In the genomic region with DNA sequence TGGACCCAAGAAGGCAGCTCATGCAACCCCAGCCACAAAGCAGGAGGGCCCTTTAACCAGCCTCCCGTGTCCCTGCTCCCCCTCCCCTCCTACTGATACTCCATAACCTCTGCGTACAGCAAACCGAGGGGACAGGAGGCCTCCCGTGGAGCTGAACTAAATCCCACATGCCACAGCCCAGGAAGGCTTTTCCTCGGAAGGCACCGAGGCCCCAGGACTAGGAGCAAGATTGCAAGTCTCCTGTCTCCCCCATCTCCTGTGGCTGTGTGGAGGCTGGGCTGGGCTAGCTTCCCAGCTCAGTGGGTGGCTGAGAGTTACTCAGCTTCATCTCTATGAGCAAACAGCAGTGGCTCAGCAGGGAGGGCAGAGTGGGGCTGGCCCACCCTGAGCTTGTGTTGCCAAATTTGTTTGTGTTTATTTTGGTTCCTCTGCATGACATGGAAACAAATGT, we compare ENCODE assay signal across 11 cellular contexts.
DNase-seq lines count a peak whose midpoint lies in the region; ATAC-seq and TF ChIP-seq lines count a peak whose summit lies in the region.
"Had no signal": no experiment of that assay in that cellular context is flagged by ENCODE, and none has a peak within 500 bp of the region (broad histone marks: within the 10 kb centered on the region; RNA-seq: fewer than 3 reads in every experiment).

No MANE protein-coding gene starts in this region.

- ATAC-seq in GM18861 (IDR thresholded peaks at IDR 0.05; ENCODE audit: unreplicated experiment) = no peak

- H3K4me1 ChIP-seq in HEK293 (ENCODE audit: control insufficient read depth, insufficient read depth, low read length) (no peaks in the 10 kb centered on the region), transverse colon (no peaks in the 10 kb centered on the region)
- H3K4me1 ChIP-seq: thyroid gland had no signal

- H3K27ac ChIP-seq in HEK293 (ENCODE audit: extremely low read depth, low read depth, low read length) (no peak overlapping the region), transverse colon (no peak overlapping the region)
- H3K27ac ChIP-seq: thyroid gland had no signal

- CTCF ChIA-PET in HEK293 (lab: Yijun Ruan, JAX) = no interaction called here

- intact Hi-C loops in transverse colon (cut with DNase I; ENCODE audit: low total_unique reads) = no loop called here

- POLR2A ChIA-PET in HEK293 (lab: Yijun Ruan, JAX) = no interaction called here

- TF ChIP-seq EP300 in transverse colon (IDR thresholded peaks at IDR 0.05; ENCODE audit: low read depth) = no peak

- H3K36me3 ChIP-seq in HEK293 (ENCODE audit: control insufficient read depth in 2 of 2, insufficient read depth in 1 of 2, low read length in 2 of 2) = no peaks in the 10 kb centered on the region
- no peaks in the 10 kb centered on the region for H3K36me3 ChIP-seq in transverse colon
- H3K36me3 ChIP-seq: thyroid gland had no signal

- H3K4me3 ChIP-seq in HEK293 (ENCODE audit: low read depth, low read length) (no peak overlapping the region), astrocyte of the spinal cord (ENCODE audit: low read depth, low read length) (no peak overlapping the region), transverse colon (no peak overlapping the region)
- H3K4me3 ChIP-seq: thyroid gland had no signal

- in situ Hi-C loops in astrocyte of the spinal cord (cut with HindIII; ENCODE audit: low sequenced_read_pairs) (no loop called here), transverse colon (cut with MboI; ENCODE audit: low pct_ligation_motif_present in 1 of 4, low pct_unique_long_range_greater_than_20kb in 1 of 4, low sequenced_read_pairs in 3 of 4) (no loop called here)

- TF ChIP-seq CTCF in HEK293 (tag by site-specific recombination; IDR thresholded peaks at IDR 0.05) (no peak), astrocyte of the spinal cord (IDR thresholded peaks at IDR 0.05; ENCODE audit: low read depth, low read length) (no peak), transverse colon (IDR thresholded peaks at IDR 0.05) (no peak)

- no peak for TF ChIP-seq POLR2A in transverse colon (IDR thresholded peaks at IDR 0.05)

- no peaks in the 10 kb centered on the region for H3K27me3 ChIP-seq in transverse colon
- H3K27me3 ChIP-seq: thyroid gland had no signal

- DNase-seq in AG08396 (ENCODE audit: low spot score) (peak; percentile 38), astrocyte of the spinal cord (ENCODE audit: low read depth, low spot score) (peak; percentile 85), middle frontal gyrus (ENCODE audit: extremely low spot score, low spot score) (peak; percentile 28), transverse colon (no peak), HPDE6-E6E7 (ENCODE audit: extremely low spot score) (no peak)
- DNase-seq in effector CD8-positive, alpha-beta T cell (lab: John Stamatoyannopoulos, UW) = no peak
- DNase-seq: activated T-cell treated with anti-CD3 and anti-CD28 coated beads, Interleukin-2, amount 50 U/mL, for 1 hour; NCI-H1105 treated with DMSO at 0.1 percent for 48 hours; thyroid gland had no signal

- H3K9me3 ChIP-seq in HEK293 (ENCODE audit: control insufficient read depth, insufficient read depth, low read depth, low read length) (no peaks in the 10 kb centered on the region), transverse colon (no peaks in the 10 kb centered on the region)
- H3K9me3 ChIP-seq: thyroid gland had no signal

- WGBS in transverse colon (ENCODE audit: low coverage in 1 of 2), 2 donors = 54 to 80% methylated on average over 2 to 6 of the region's 6 CpGs

TF ChIP-seq in HEK293, 187 proteins besides CTCF, POLR2A, EP300 and RAD21 (continues in another document):
- TF ChIP-seq ZNF138 (tag by site-specific recombination; IDR thresholded peaks at IDR 0.05; ENCODE audit: borderline replicate concordance) (no peak), WT1 (tag by site-specific recombination; IDR thresholded peaks at IDR 0.05) (no peak), FEZF1 (tag by site-specific recombination; IDR thresholded peaks at IDR 0.05) (no peak), ZNF529 (tag by site-specific recombination; IDR thresholded peaks at IDR 0.05; ENCODE audit: insufficient replicate concordance) (no peak), ZNF830 (tag by site-specific recombination; IDR thresholded peaks at IDR 0.05; ENCODE audit: low read depth) (no peak), ZNF423 (tag by site-specific recombination; IDR thresholded peaks at IDR 0.05) (0 out of 2 replicates have a peak, but pooled peaks have one; percentile 44), MEIS1 (CRISPR knock-in tag; IDR thresholded peaks at IDR 0.05; ENCODE audit: borderline replicate concordance) (no peak), ZNF223 (tag by site-specific recombination; IDR thresholded peaks at IDR 0.05) (no peak), ZSCAN23 (tag by site-specific recombination; IDR thresholded peaks at IDR 0.05) (no peak), ZIC2 (tag by site-specific recombination; IDR thresholded peaks at IDR 0.05) (peak; percentile 100), ZNF747 (tag by site-specific recombination; IDR thresholded peaks at IDR 0.05) (no peak), TCF7L2 (IDR thresholded peaks at IDR 0.05; ENCODE audit: borderline replicate concordance, low read depth, low read length) (no peak), ZFHX2 (tag by site-specific recombination; conservative IDR thresholded peaks at IDR 0.05) (peak; percentile 55), GLIS1 (tag by site-specific recombination; IDR thresholded peaks at IDR 0.05) (peak; percentile 94), ZNF394 (tag by site-specific recombination; IDR thresholded peaks at IDR 0.05; ENCODE audit: borderline replicate concordance) (no peak), KLF1 (tag by site-specific recombination; IDR thresholded peaks at IDR 0.05) (no peak), EGR2 (tag by site-specific recombination; IDR thresholded peaks at IDR 0.05; ENCODE audit: low read depth) (peak; percentile 51)
- TF ChIP-seq, protein P1, sequence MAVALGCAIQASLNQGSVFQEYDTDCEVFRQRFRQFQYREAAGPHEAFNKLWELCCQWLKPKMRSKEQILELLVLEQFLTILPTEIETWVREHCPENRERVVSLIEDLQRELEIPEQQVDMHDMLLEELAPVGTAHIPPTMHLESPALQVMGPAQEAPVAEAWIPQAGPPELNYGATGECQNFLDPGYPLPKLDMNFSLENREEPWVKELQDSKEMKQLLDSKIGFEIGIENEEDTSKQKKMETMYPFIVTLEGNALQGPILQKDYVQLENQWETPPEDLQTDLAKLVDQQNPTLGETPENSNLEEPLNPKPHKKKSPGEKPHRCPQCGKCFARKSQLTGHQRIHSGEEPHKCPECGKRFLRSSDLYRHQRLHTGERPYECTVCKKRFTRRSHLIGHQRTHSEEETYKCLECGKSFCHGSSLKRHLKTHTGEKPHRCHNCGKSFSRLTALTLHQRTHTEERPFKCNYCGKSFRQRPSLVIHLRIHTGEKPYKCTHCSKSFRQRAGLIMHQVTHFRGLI (tag by site-specific recombination; IDR thresholded peaks at IDR 0.05) = no peak
- TF ChIP-seq, protein P2, sequence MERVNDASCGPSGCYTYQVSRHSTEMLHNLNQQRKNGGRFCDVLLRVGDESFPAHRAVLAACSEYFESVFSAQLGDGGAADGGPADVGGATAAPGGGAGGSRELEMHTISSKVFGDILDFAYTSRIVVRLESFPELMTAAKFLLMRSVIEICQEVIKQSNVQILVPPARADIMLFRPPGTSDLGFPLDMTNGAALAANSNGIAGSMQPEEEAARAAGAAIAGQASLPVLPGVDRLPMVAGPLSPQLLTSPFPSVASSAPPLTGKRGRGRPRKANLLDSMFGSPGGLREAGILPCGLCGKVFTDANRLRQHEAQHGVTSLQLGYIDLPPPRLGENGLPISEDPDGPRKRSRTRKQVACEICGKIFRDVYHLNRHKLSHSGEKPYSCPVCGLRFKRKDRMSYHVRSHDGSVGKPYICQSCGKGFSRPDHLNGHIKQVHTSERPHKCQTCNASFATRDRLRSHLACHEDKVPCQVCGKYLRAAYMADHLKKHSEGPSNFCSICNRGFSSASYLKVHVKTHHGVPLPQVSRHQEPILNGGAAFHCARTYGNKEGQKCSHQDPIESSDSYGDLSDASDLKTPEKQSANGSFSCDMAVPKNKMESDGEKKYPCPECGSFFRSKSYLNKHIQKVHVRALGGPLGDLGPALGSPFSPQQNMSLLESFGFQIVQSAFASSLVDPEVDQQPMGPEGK (tag by site-specific recombination; IDR thresholded peaks at IDR 0.05) = peak; percentile 36; the same call in 1 of the 2 replicates
- TF ChIP-seq, protein P3, sequence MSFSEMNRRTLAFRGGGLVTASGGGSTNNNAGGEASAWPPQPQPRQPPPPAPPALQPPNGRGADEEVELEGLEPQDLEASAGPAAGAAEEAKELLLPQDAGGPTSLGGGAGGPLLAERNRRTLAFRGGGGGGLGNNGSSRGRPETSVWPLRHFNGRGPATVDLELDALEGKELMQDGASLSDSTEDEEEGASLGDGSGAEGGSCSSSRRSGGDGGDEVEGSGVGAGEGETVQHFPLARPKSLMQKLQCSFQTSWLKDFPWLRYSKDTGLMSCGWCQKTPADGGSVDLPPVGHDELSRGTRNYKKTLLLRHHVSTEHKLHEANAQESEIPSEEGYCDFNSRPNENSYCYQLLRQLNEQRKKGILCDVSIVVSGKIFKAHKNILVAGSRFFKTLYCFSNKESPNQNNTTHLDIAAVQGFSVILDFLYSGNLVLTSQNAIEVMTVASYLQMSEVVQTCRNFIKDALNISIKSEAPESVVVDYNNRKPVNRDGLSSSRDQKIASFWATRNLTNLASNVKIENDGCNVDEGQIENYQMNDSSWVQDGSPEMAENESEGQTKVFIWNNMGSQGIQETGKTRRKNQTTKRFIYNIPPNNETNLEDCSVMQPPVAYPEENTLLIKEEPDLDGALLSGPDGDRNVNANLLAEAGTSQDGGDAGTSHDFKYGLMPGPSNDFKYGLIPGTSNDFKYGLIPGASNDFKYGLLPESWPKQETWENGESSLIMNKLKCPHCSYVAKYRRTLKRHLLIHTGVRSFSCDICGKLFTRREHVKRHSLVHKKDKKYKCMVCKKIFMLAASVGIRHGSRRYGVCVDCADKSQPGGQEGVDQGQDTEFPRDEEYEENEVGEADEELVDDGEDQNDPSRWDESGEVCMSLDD (tag by site-specific recombination; IDR thresholded peaks at IDR 0.05) = no peak
- TF ChIP-seq, protein P4, sequence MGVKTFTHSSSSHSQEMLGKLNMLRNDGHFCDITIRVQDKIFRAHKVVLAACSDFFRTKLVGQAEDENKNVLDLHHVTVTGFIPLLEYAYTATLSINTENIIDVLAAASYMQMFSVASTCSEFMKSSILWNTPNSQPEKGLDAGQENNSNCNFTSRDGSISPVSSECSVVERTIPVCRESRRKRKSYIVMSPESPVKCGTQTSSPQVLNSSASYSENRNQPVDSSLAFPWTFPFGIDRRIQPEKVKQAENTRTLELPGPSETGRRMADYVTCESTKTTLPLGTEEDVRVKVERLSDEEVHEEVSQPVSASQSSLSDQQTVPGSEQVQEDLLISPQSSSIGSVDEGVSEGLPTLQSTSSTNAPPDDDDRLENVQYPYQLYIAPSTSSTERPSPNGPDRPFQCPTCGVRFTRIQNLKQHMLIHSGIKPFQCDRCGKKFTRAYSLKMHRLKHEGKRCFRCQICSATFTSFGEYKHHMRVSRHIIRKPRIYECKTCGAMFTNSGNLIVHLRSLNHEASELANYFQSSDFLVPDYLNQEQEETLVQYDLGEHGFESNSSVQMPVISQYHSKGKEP (tag by site-specific recombination; IDR thresholded peaks at IDR 0.05) = no peak

Comparison
In these comparisons a context has a peak if more than half of its experiments do, and no peak if none do; other contexts are left out.
1. DNase-seq: peak in AG08396 (single experiment), astrocyte of the spinal cord (single experiment) and middle frontal gyrus (single experiment); none in transverse colon (single experiment), HPDE6-E6E7 (single experiment) and effector CD8-positive, alpha-beta T cell (single experiment).